ENCODE assay signal across 23 cellular contexts in genomic region chr5:13913962-13914361, GRCh38. TPM values are rescaled to one million over a fixed set of nuclear protein-coding genes. Genes with fewer than 3 reads are reported as not detected.
"Had no signal": no experiment of that assay in that cellular context is flagged by ENCODE, and none has a peak within 500 bp of the region (broad histone marks: within the 10 kb centered on the region; RNA-seq: fewer than 3 reads in every experiment).

No MANE protein-coding gene starts in this region.

- H3K27ac ChIP-seq: body of pancreas, WERI-Rb-1 had no signal

- H3K27me3 ChIP-seq: body of pancreas had no signal

- H3K9me3 ChIP-seq: body of pancreas had no signal

- ATAC-seq: activated CD4-positive, alpha-beta T cell treated with anti-CD3 and anti-CD28 coated beads for 36 hours; body of pancreas; T-cell had no signal

- H3K4me3 ChIP-seq: body of pancreas had no signal

- DNase-seq: activated CD4-positive, alpha-beta memory T cell treated with anti-CD3 and anti-CD28 coated beads, Interleukin-2, amount 10 ng/mL, durations not matched to agents 7 days and 5 days; activated CD4-positive, alpha-beta T cell treated with anti-CD3 and anti-CD28 coated beads for 36 hours; activated CD4-positive, alpha-beta T cell treated with anti-CD3 and anti-CD28 coated beads, Interleukin-2, amount 50 U/mL, for 1 hour; activated gamma-delta T cell treated with Interleukin-2 at 50 U/mL for 16 hours; activated naive CD4-positive, alpha-beta T cell treated with anti-CD3 and anti-CD28 coated beads, Interleukin-2, amount 50 U/mL, for 16 hours; activated T-cell treated with anti-CD3 and anti-CD28 coated beads for 4 hours; activated T-cell treated with anti-CD3 and anti-CD28 coated beads, Interleukin-2, amount 50 U/mL, for 48 hours; aorta; body of pancreas; NCI-H1105 treated with DMSO at 0.1 percent for 48 hours; NCI-H1436 treated with DMSO at 0.1 percent for 48 hours; NCI-H187; NCI-H2081; NCI-H510A treated with DMSO at 0.1 percent for 48 hours; NCI-H69; SIG-M5; T-cell; T-helper 2 cell; T1000; WERI-Rb-1 had no signal

- H3K36me3 ChIP-seq: WERI-Rb-1 had no signal

- FAIRE-seq: TTC549 had no signal

RNA-seq across cellular contexts. Expression of gene DNAH5, which starts 30.5 kb away (rescaled TPM):
- total RNA-seq: activated CD4-positive, alpha-beta memory T cell treated with anti-CD3 and anti-CD28 coated beads, Interleukin-2, amount 10 ng/mL, durations not matched to agents 7 days and 5 days; activated CD4-positive, alpha-beta T cell treated with anti-CD3 and anti-CD28 coated beads for 36 hours; activated CD8-positive, alpha-beta memory T cell treated with anti-CD3 and anti-CD28 coated beads for 36 hours; activated T-helper 2 cell treated with anti-CD3 and anti-CD28 coated beads, Interferon-gamma antibody, Interleukin-2, Interleukin-4, amounts not matched to agents 10 μg/mL and 5 μg/mL and 100 μg/mL, durations not matched to agents 14 hours and 24 hours and 36 hours had no signal
